In genomic region chr4:41381384-41381783, GRCh38 we compare ENCODE assay signal across 28 cellular contexts.
"Had no signal": no experiment of that assay in that cellular context is flagged by ENCODE, and none has a peak within 500 bp of the region (broad histone marks: within the 10 kb centered on the region; RNA-seq: fewer than 3 reads in every experiment).

No MANE protein-coding gene starts in this region.

- H3K9me3 ChIP-seq: colonic mucosa, esophagus squamous epithelium, mucosa of descending colon, thoracic aorta, upper lobe of left lung, uterus had no signal

- ATAC-seq: left colon; mucosa of descending colon; natural killer cell treated with Interleukin-12 subunit alpha and Interleukin-12 subunit beta and Interleukin-15 and Interleukin-18, amount 100 ng/mL, for 72 hours; stimulated activated memory B cell treated with anti-CD40 and anti-IgM and Interleukin-4, amounts not matched to agents 10 μg/mL and 1 μg/mL and 100 μg/mL, for 72 hours; stimulated activated naive CD8-positive, alpha-beta T cell treated with anti-CD3 and anti-CD28 coated beads, Interleukin-15, Interleukin-2, amounts not matched to agents 100 U/mL and 50 U/mL, for 24 hours had no signal

- H3K4me1 ChIP-seq: colonic mucosa, parathyroid adenoma, uterus had no signal

- DNase-seq: central memory CD4-positive, alpha-beta T cell; colonic mucosa; effector memory CD4-positive, alpha-beta T cell; esophagus squamous epithelium; foreskin melanocyte; heart right ventricle; hippocampal formation; left colon; mucosa of descending colon; naive B cell; sigmoid colon; spleen; stimulated activated CD4-positive, alpha-beta T cell treated with anti-CD3 and anti-CD28 coated beads, Interleukin-4, amount 100 ng/mL, for 4 hours; stimulated activated naive CD8-positive, alpha-beta T cell treated with anti-CD3 and anti-CD28 coated beads, Interleukin-15, Interleukin-2, amounts not matched to agents 100 U/mL and 50 U/mL, for 24 hours; upper lobe of left lung; uterus had no signal

- H3K9ac ChIP-seq: parathyroid adenoma had no signal

- H3K36me3 Mint-ChIP-seq: memory B cell; natural killer cell treated with Interleukin-12 subunit alpha and Interleukin-12 subunit beta and Interleukin-15 and Interleukin-18, amount 100 ng/mL, for 72 hours; stimulated activated memory B cell treated with anti-CD40 and anti-IgM and Interleukin-4, amounts not matched to agents 10 μg/mL and 1 μg/mL and 100 μg/mL, for 72 hours had no signal

- H3K27me3 Mint-ChIP-seq: dendritic cell treated with granulocyte-macrophage colony-stimulating factor and Interleukin-4, amounts not matched to agents 40 ng/mL and 50 ng/mL, for 4 days; naive B cell; stimulated activated memory B cell treated with anti-CD40 and anti-IgM and Interleukin-4, amounts not matched to agents 10 μg/mL and 1 μg/mL and 100 μg/mL, for 72 hours had no signal

- H3K27ac Mint-ChIP-seq: dendritic cell treated with granulocyte-macrophage colony-stimulating factor and Interleukin-4, amounts not matched to agents 40 ng/mL and 50 ng/mL, for 4 days; memory B cell; naive B cell; natural killer cell treated with Interleukin-12 subunit alpha and Interleukin-12 subunit beta and Interleukin-15 and Interleukin-18, amount 100 ng/mL, for 72 hours; progenitor cell of endocrine pancreas; stimulated activated memory B cell treated with anti-CD40 and anti-IgM and Interleukin-4, amounts not matched to agents 10 μg/mL and 1 μg/mL and 100 μg/mL, for 72 hours had no signal

- H3K36me3 ChIP-seq: colonic mucosa, esophagus squamous epithelium, heart right ventricle, right atrium auricular region, sigmoid colon, spleen, thoracic aorta, tibial nerve, upper lobe of left lung, uterus had no signal

- H3K27ac ChIP-seq: colonic mucosa, esophagus squamous epithelium, heart right ventricle, parathyroid adenoma, right atrium auricular region, skin epidermis, spleen, thoracic aorta, tibial nerve, upper lobe of left lung, uterus had no signal

- H3K27me3 ChIP-seq: colonic mucosa, esophagus squamous epithelium, heart right ventricle, right atrium auricular region, sigmoid colon, spleen, tibial nerve, upper lobe of left lung, uterus had no signal

- H3K4me1 Mint-ChIP-seq: memory B cell; naive B cell; stimulated activated memory B cell treated with anti-CD40 and anti-IgM and Interleukin-4, amounts not matched to agents 10 μg/mL and 1 μg/mL and 100 μg/mL, for 72 hours had no signal

- H3K4me3 ChIP-seq: colonic mucosa, esophagus squamous epithelium, heart right ventricle, lung, mucosa of descending colon, right atrium auricular region, sigmoid colon, skin epidermis, spleen, thoracic aorta, tibial nerve, upper lobe of left lung, uterus had no signal

- H2AFZ ChIP-seq: parathyroid adenoma had no signal

- H3K4me3 Mint-ChIP-seq: dendritic cell treated with granulocyte-macrophage colony-stimulating factor and Interleukin-4, amounts not matched to agents 40 ng/mL and 50 ng/mL, for 4 days; memory B cell; naive B cell; natural killer cell treated with Interleukin-12 subunit alpha and Interleukin-12 subunit beta and Interleukin-15 and Interleukin-18, amount 100 ng/mL, for 72 hours; neural crest cell; stimulated activated memory B cell treated with anti-CD40 and anti-IgM and Interleukin-4, amounts not matched to agents 10 μg/mL and 1 μg/mL and 100 μg/mL, for 72 hours had no signal
